In the genomic region with DNA sequence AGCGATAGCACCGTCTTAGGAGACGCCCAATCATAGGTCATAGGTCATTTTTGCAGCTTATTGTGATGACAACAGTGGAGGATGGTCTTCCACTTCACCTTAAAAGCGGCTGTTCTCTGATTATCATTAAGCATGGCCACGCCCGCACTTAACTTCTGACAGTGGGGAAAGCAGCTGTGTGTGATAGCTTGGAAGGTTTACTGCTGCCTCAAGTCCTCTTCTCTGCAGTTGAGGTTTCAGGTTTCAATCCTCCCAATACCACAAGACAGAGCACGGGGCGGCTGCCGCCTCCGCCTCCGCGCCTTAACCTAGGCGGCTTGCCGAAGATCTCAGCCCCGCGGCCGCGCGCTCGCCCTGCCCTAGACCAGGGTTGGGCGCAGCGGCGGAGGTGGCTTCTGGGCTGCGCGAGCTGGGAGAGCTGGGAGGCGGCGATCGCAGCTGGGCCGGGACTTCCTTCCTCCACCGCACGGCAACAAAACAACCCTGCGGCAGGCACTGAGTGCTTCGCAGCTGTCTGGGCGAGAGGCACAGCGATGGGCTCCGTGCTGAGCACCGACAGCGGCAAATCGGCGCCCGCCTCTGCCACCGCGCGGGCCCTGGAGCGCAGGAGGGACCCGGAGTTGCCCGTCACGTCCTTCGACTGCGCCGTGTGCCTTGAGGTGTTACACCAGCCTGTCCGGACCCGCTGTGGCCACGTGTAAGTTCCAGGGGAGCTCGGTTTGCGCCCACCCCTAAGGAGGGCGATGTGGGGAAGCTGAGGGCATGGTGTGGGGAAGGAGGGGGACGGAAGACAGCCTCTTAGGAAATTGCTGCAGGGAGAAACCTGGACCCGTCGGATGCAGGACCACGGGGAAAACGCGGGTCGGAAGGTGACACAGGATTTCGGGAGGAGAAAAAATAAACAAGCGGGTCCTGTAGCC, we compare ENCODE assay signal across 8 cellular contexts. TPM values are rescaled to one million over a fixed set of nuclear protein-coding genes. Genes with fewer than 3 reads are reported as not detected.
DNase-seq lines count a peak whose midpoint lies in the region; ATAC-seq and TF ChIP-seq lines count a peak whose summit lies in the region.

A gene (plus strand): TSS at position 495 of the 920 bp plus-strand sequence. CDS start 39 bp downstream, at position 534.

- peak within 1 kb of the TSS; percentile 51 to 82 (median 63) for H3K4me3 ChIP-seq in Peyer's patch

- TF ChIP-seq CTCF in Peyer's patch (IDR thresholded peaks at IDR 0.05): peak in 3 of 6 experiments; percentile 15 to 29 (median 23)
- no peak for TF ChIP-seq CTCF in natural killer cell (IDR thresholded peaks at IDR 0.05)

- peaks cover 0 to 32% (median 0%) of the 10 kb centered on the region in 4 donors for H3K4me1 ChIP-seq in Peyer's patch

- H3K9me3 Mint-ChIP-seq in IgD-negative memory B cell (no peaks in the 10 kb centered on the region), natural killer cell (no peaks in the 10 kb centered on the region)

- H3K4me1 Mint-ChIP-seq in IgD-negative memory B cell (peaks cover 16 to 32% (median 22%) of the 10 kb centered on the region in 3 donors), natural killer cell (peaks cover 52 to 61% of the 10 kb centered on the region in 2 donors)

- no peaks in the 10 kb centered on the region for H3K36me3 ChIP-seq in Peyer's patch

- H3K4me3 Mint-ChIP-seq in IgD-negative memory B cell: peak within 1 kb of the TSS; percentile 92 to 99 (median 98)
- peak within 1 kb of the TSS; percentile 91 for H3K4me3 Mint-ChIP-seq in natural killer cell

- H3K36me3 Mint-ChIP-seq in IgD-negative memory B cell: no peaks in the 10 kb centered on the region
- H3K36me3 Mint-ChIP-seq in natural killer cell: no peaks in the 10 kb centered on the region

- H3K27ac Mint-ChIP-seq in IgD-negative memory B cell: peak within 1 kb of the TSS; percentile 84 to 97 (median 95)
- H3K27ac Mint-ChIP-seq in natural killer cell: peak within 1 kb of the TSS; percentile 91 to 97

- ATAC-seq in GM21576 (IDR thresholded peaks at IDR 0.05; ENCODE audit: unreplicated experiment) (peak; percentile 84), natural killer cell (peak; percentile 64 to 85 (median 77))

- TF ChIP-seq POLR2A in Peyer's patch (IDR thresholded peaks at IDR 0.05): peak; percentile 67 to 72

- H3K27ac ChIP-seq in Peyer's patch: peak within 1 kb of the TSS; percentile 73 to 96 (median 82)

- intact Hi-C loops in natural killer cell (cut with micrococcal nuclease): loop anchor here (1.0 to 10.0 kb wide), 5 partner anchors 23 to 334 kb away; a partner anchor contains a TSS

- no peaks in the 10 kb centered on the region for H3K27me3 Mint-ChIP-seq in IgD-negative memory B cell
- H3K27me3 Mint-ChIP-seq in natural killer cell (ENCODE audit: low read depth in 2 of 2): no peaks in the 10 kb centered on the region

- peak; percentile 60 for DNase-seq in DMS153 treated with DMSO at 0.1 percent for 48 hours (lab: John Stamatoyannopoulos, UW; ENCODE audit: unreplicated experiment)
- DNase-seq in Peyer's patch: peak; percentile 75 to 92 (median 90)
- DNase-seq in activated T-helper 1 cell treated with Interleukin-2 at 50 U/mL for 16 hours (ENCODE audit: low read depth): peak; percentile 84
- DNase-seq in fibroblast of peridontal ligament (ENCODE audit: extremely low read depth): peak; percentile 45
- DNase-seq in natural killer cell: peak; percentile 82
- peak; percentile 78 to 96 (median 87) for DNase-seq in stimulated activated naive CD4-positive, alpha-beta T cell (lab: John Stamatoyannopoulos, UW)

- H3K9me3 ChIP-seq in Peyer's patch: no peaks in the 10 kb centered on the region

- no peaks in the 10 kb centered on the region for H3K27me3 ChIP-seq in Peyer's patch

RNA-seq across cellular contexts. Expression of the gene that starts here (rescaled TPM):
- polyA plus RNA-seq in IgD-negative memory B cell: 11.7 TPM
- total RNA-seq in Peyer's patch (10 to 100 TPM in 3 of 4 donors, 1 to 10 TPM in 1; 1.7 to 19.6 (median 16.1) TPM), natural killer cell (100 to 1,000 TPM in 1 of 3 donors, 10 to 100 TPM in 2; 74.7 to 105 (median 96.7) TPM)

Comparison
In these comparisons a context has a peak if more than half of its experiments do, and no peak if none do; other contexts are left out.
1. Peak in every context shown above with its lines: DNase-seq, ATAC-seq, H3K4me3 ChIP-seq and H3K27ac ChIP-seq.